Comparison of ENCODE assay signal across 8 cellular contexts in the genomic region with DNA sequence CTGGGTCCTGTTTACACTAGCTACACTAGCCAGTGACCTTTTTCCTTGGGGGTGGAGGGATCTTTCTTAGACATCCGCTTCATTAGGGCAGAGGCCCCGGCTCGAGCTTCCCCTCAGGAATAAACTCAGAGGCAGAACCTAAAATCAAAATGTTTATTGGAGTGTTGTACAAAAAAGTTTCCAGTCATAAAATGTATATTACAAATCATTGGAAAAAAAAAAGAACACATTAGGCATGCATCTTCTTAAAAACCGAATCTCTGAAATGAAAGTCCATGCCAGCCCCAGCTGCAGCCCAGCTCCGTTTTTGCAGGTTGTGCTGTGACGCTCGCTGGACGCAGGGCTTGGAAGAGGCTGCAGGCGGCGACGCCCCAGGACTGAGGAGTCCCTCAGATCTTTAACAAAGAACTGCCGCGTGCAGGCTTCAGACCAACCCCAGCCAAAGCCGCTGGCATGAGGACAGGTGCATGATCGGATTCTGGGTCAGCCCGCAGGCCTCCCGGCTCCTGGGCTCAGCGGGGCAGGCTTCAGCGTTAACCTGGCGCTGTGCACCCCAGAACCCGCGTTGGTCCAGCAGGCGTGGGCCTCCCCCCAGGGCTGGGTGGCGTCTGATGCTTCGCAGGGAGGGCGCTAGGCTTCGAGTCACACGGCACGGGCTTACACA. TPM values are rescaled to one million over a fixed set of nuclear protein-coding genes. Genes with fewer than 3 reads are reported as not detected.
A peak's percentile ranks its signal among the peaks of the same experiment; 100 is the strongest.
DNase-seq lines count a peak whose midpoint lies in the region; ATAC-seq and TF ChIP-seq lines count a peak whose summit lies in the region.

No MANE protein-coding gene starts in this region.

- peaks cover 11% of the 10 kb centered on the region for H3K4me1 Mint-ChIP-seq in endodermal cell

- H3K36me3 Mint-ChIP-seq in endodermal cell (ENCODE audit: low read depth), result peaks cover 13% of the 10 kb centered on the region

- H3K9ac ChIP-seq in endodermal cell (ENCODE audit: extremely low read depth, low read length, poor library complexity, severe bottlenecking) (peak overlapping the region; percentile 98), mucosa of rectum (ENCODE audit: low read depth in 1 of 2, low read length in 2 of 2) (peak overlapping the region; percentile 89)

- H3K4me3 Mint-ChIP-seq in endodermal cell, result peak overlapping the region; percentile 86

- TF ChIP-seq CTCF in Peyer's patch (IDR thresholded peaks at IDR 0.05) (peak in 2 of 6 experiments; percentile 3 to 17), endodermal cell (conservative IDR thresholded peaks at IDR 0.05) (no peak)

- WGBS in endodermal cell (ENCODE audit: insufficient coverage in 1 of 2, insufficient read length in 1 of 2), 2 experiments, result 72 to 82% methylated on average over 25 to 29 of the region's 29 CpGs

- H3K27ac Mint-ChIP-seq in endodermal cell, result peak overlapping the region; percentile 99

- H3K27me3 Mint-ChIP-seq in endodermal cell (ENCODE audit: insufficient read depth), result no peaks in the 10 kb centered on the region

- H3K36me3 ChIP-seq in Peyer's patch (peaks cover 0 to 22% (median 0%) of the 10 kb centered on the region in 3 donors), endodermal cell (ENCODE audit: control insufficient read depth, insufficient read depth, low read length) (peaks cover 24% of the 10 kb centered on the region), mucosa of rectum (ENCODE audit: control insufficient read depth in 2 of 2, insufficient read depth in 2 of 2, low read length in 2 of 2) (peaks cover 13 to 15% of the 10 kb centered on the region in 2 donors)

- no peak for TF ChIP-seq POLR2A in Peyer's patch (IDR thresholded peaks at IDR 0.05)

- H3K9me3 Mint-ChIP-seq in endodermal cell, result no peaks in the 10 kb centered on the region

- H3K27me3 ChIP-seq in Peyer's patch, result no peaks in the 10 kb centered on the region
- H3K27me3 ChIP-seq in endodermal cell (ENCODE audit: control insufficient read depth, insufficient read depth, low read length, poor library complexity, severe bottlenecking), result no peaks in the 10 kb centered on the region
- no peaks in the 10 kb centered on the region for H3K27me3 ChIP-seq in mucosa of rectum (ENCODE audit: control insufficient read depth in 2 of 2, insufficient read depth in 2 of 2, low read length in 2 of 2)

- DNase-seq in NCI-H187 (lab: John Stamatoyannopoulos, UW) (peak; percentile 33 to 63), NCI-H187 treated with DMSO at 0.1 percent for 48 hours (lab: John Stamatoyannopoulos, UW) (no peak), Peyer's patch (peak in 2 of 3 donors; percentile 33 to 69), endodermal cell (peak; percentile 82), HCEC 1CT (no peak), NCI-H1436 treated with DMSO at 0.1 percent for 48 hours (lab: John Stamatoyannopoulos, UW) (no peak)

- H3K9me3 ChIP-seq in Peyer's patch (no peaks in the 10 kb centered on the region), endodermal cell (ENCODE audit: control insufficient read depth, low read length) (no peaks in the 10 kb centered on the region), mucosa of rectum (ENCODE audit: control insufficient read depth in 2 of 2, low read length in 2 of 2) (no peaks in the 10 kb centered on the region)

- ATAC-seq in HG02885 (IDR thresholded peaks at IDR 0.05; ENCODE audit: poor library complexity, unreplicated experiment), result no peak

- H3K4me1 ChIP-seq in Peyer's patch (peaks cover 0 to 32% (median 15%) of the 10 kb centered on the region in 4 donors), endodermal cell (ENCODE audit: control insufficient read depth, insufficient read depth, low read length) (no peaks in the 10 kb centered on the region), mucosa of rectum (ENCODE audit: control insufficient read depth in 2 of 2, insufficient read depth in 2 of 2, low read length in 2 of 2) (peaks cover 16 to 22% of the 10 kb centered on the region in 2 donors)

- H3K4me3 ChIP-seq in Peyer's patch, result peak overlapping the region; percentile 59 to 85 (median 72)
- peak overlapping the region; percentile 92 for H3K4me3 ChIP-seq in endodermal cell (ENCODE audit: low read length)
- H3K4me3 ChIP-seq in mucosa of rectum (ENCODE audit: low read length in 2 of 2), result peak overlapping the region; percentile 86 to 92

- H3K27ac ChIP-seq in Peyer's patch (peak overlapping the region; percentile 91 to 98 (median 94)), endodermal cell (ENCODE audit: low read depth, low read length) (peak overlapping the region; percentile 93), mucosa of rectum (ENCODE audit: low read depth in 2 of 2, low read length in 2 of 2) (peak overlapping the region; percentile 95 to 97)

RNA-seq across cellular contexts. Expression of gene TIMM13, which starts 0.8 kb away (rescaled TPM):
- total RNA-seq in Peyer's patch (10 to 100 TPM; 28.1 to 44.4 (median 44.0) TPM), endodermal cell (100 to 1,000 TPM; 149 to 175 TPM)
- polyA plus RNA-seq in endodermal cell (2013, experiment 1 of 2), result 96.0 TPM
- polyA plus RNA-seq in endodermal cell (2013, experiment 2 of 2), result 86.4 TPM

RNA-seq across cellular contexts. Expression of gene LMNB2, which starts 28.6 kb away (rescaled TPM):
- total RNA-seq in Peyer's patch (10 to 100 TPM; 21.0 to 52.8 (median 21.4) TPM), endodermal cell (100 to 1,000 TPM; 146 to 191 TPM)
- 119 TPM for polyA plus RNA-seq in endodermal cell (2013, experiment 1 of 2)
- 116 TPM for polyA plus RNA-seq in endodermal cell (2013, experiment 2 of 2)

RNA-seq across cellular contexts. Expression of gene GADD45B, which starts 47.8 kb away (rescaled TPM):
- total RNA-seq in Peyer's patch, result 100 to 1,000 TPM in 1 of 4 donors, 10 to 100 TPM in 3; 35.5 to 278 (median 54.9) TPM
- total RNA-seq in endodermal cell, result 10 to 100 TPM; 16.5 to 23.6 TPM
- 9.0 TPM for polyA plus RNA-seq in endodermal cell (2013, experiment 1 of 2)
- 10.2 TPM for polyA plus RNA-seq in endodermal cell (2013, experiment 2 of 2)

Comparison
In these comparisons a context has a peak if more than half of its experiments do, and no peak if none do; other contexts are left out.
1. DNase-seq: peak in NCI-H187 (2 of 2), Peyer's patch (2 of 3) and endodermal cell (single experiment); none in NCI-H187 treated with DMSO at 0.1 percent for 48 hours (single experiment), HCEC 1CT (single experiment) and NCI-H1436 treated with DMSO at 0.1 percent for 48 hours (single experiment).
2. Peak in every context shown above with its lines, with median percentiles within 50 percentile points of each other: H3K27ac ChIP-seq and H3K4me3 ChIP-seq.